ENCODE assay signal across 17 cellular contexts in the genomic region with DNA sequence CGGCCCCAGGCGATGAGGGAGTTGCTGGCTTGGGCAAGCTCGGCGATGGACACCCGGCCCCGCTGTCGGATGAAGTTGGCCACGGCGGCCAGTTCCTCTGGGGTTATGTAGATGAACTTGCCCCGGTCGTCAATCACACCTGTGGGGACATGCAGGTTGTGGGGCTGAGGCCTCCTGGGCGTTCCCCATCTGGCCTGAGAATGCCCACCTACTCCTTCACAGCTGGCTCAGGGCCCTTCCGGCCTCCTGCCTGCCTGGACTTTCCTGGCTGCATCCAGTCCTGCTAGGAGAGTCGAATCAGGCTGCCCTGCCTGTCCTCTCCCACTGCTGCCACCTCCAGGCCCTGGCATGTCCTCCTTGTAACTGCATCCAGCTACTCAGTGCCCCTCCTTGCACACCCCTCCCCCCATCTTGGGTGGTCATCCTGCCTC.
"Had no signal": no experiment of that assay in that cellular context is flagged by ENCODE, and none has a peak within 500 bp of the region (broad histone marks: within the 10 kb centered on the region; RNA-seq: fewer than 3 reads in every experiment).

No MANE protein-coding gene starts in this region.

- H3K4me1 Mint-ChIP-seq: activated B cell treated with CpG ODN at 0.5 μM for 24 hours had no signal

- H3K9me3 ChIP-seq: ascending aorta, gastroesophageal sphincter, SK-N-SH, transverse colon had no signal

- H3K27me3 Mint-ChIP-seq: activated B cell treated with CpG ODN at 0.5 μM for 24 hours; activated CD4-positive, alpha-beta T cell treated with anti-CD3 and anti-CD28 coated beads, Interleukin-2, amount 10 ng/mL, durations not matched to agents 7 days and 5 days; activated naive CD8-positive, alpha-beta T cell treated with anti-CD3 and anti-CD28 coated beads, Interleukin-2, amount 10 ng/mL, durations not matched to agents 7 days and 5 days had no signal

- H3K27me3 ChIP-seq: ascending aorta, gastroesophageal sphincter, transverse colon had no signal

- FAIRE-seq: bronchial epithelial cell, colon had no signal

- H3K9me3 Mint-ChIP-seq: activated B cell treated with CpG ODN at 0.5 μM for 24 hours; activated CD4-positive, alpha-beta T cell treated with anti-CD3 and anti-CD28 coated beads, Interleukin-2, amount 10 ng/mL, durations not matched to agents 7 days and 5 days; activated naive CD8-positive, alpha-beta T cell treated with anti-CD3 and anti-CD28 coated beads, Interleukin-2, amount 10 ng/mL, durations not matched to agents 7 days and 5 days; T-helper 1 cell treated with Interleukin-12 subunit alpha and Interleukin-12 subunit beta and Interleukin-4 antibody, amounts not matched to agents 30 μg/mL and 1 μg/mL, for 36 hours had no signal

- H3K4me2 ChIP-seq: SK-N-SH had no signal

- H3K4me3 ChIP-seq: ascending aorta, gastroesophageal sphincter, transverse colon had no signal

- H3K27ac ChIP-seq: ascending aorta, epithelial cell of prostate, gastroesophageal sphincter, parathyroid adenoma, transverse colon had no signal

- H3K27ac Mint-ChIP-seq: activated B cell treated with CpG ODN at 0.5 μM for 24 hours; activated naive CD8-positive, alpha-beta T cell treated with anti-CD3 and anti-CD28 coated beads, Interleukin-2, amount 10 ng/mL, durations not matched to agents 7 days and 5 days; T-helper 1 cell treated with Interleukin-12 subunit alpha and Interleukin-12 subunit beta and Interleukin-4 antibody, amounts not matched to agents 30 μg/mL and 1 μg/mL, for 36 hours had no signal

- H3K79me2 ChIP-seq: parathyroid adenoma had no signal

- H3K9me2 ChIP-seq: SK-N-SH had no signal

- H3K4me1 ChIP-seq: ascending aorta, gastroesophageal sphincter, parathyroid adenoma, transverse colon had no signal

- ATAC-seq: gastroesophageal sphincter had no signal

- DNase-seq: activated B cell treated with CpG ODN at 0.5 μM for 24 hours; activated CD4-positive, alpha-beta T cell treated with anti-CD3 and anti-CD28 coated beads, Interleukin-2, amount 10 ng/mL, durations not matched to agents 7 days and 5 days; activated gamma-delta T cell; activated naive CD8-positive, alpha-beta T cell treated with anti-CD3 and anti-CD28 coated beads, Interleukin-2, amount 10 ng/mL, durations not matched to agents 7 days and 5 days; activated T-cell treated with anti-CD3 and anti-CD28 coated beads, Interleukin-2, amount 50 U/mL, for 1 hour; effector memory CD4-positive, alpha-beta T cell; kidney glomerular epithelial cell; midbrain; SK-N-SH; transverse colon had no signal

- H3K4me3 Mint-ChIP-seq: activated B cell treated with CpG ODN at 0.5 μM for 24 hours; activated CD4-positive, alpha-beta T cell treated with anti-CD3 and anti-CD28 coated beads, Interleukin-2, amount 10 ng/mL, durations not matched to agents 7 days and 5 days; activated naive CD8-positive, alpha-beta T cell treated with anti-CD3 and anti-CD28 coated beads, Interleukin-2, amount 10 ng/mL, durations not matched to agents 7 days and 5 days; T-helper 1 cell treated with Interleukin-12 subunit alpha and Interleukin-12 subunit beta and Interleukin-4 antibody, amounts not matched to agents 30 μg/mL and 1 μg/mL, for 36 hours had no signal

- H2AFZ ChIP-seq: parathyroid adenoma had no signal

- H3K9ac ChIP-seq: parathyroid adenoma, SK-N-SH had no signal
